ENCODE assay signal across 19 cellular contexts in the genomic region with DNA sequence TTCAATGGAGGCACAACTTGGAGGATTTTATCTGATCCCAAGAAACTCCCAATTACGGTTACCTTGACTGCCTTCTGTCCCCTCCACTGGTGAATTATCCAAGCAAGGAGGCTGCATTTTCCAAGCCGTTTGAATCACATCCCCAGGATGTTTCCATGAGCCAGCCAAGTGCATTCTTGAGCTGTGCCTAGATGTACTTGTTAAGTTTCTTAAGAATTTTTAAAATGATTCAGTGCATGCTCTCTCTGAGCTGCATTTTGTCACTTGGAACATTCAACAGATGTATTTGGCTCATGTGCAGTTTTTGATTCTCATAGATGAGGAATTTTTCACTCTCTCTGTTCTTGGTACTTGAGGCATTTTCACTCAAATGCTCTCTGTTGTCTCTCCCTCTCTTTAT.
DNase-seq lines count a peak whose midpoint lies in the region; ATAC-seq and TF ChIP-seq lines count a peak whose summit lies in the region.
"Had no signal": no experiment of that assay in that cellular context is flagged by ENCODE, and none has a peak within 500 bp of the region (broad histone marks: within the 10 kb centered on the region; RNA-seq: fewer than 3 reads in every experiment).

No MANE protein-coding gene starts in this region.

- H3K4me2 ChIP-seq in GM23248 (ENCODE audit: unreplicated experiment), result no peak overlapping the region
- no peak overlapping the region for H3K4me2 ChIP-seq in mesenchymal stem cell (ENCODE audit: low read length, poor library complexity, severe bottlenecking)

- H2AFZ ChIP-seq in GM23248 (no peak overlapping the region), mesenchymal stem cell (ENCODE audit: low read depth, low read length) (no peak overlapping the region)

- peaks cover 3% of the 10 kb centered on the region for H3K9me3 Mint-ChIP-seq in activated naive CD8-positive, alpha-beta T cell treated with anti-CD3 and anti-CD28 coated beads for 36 hours

- H3K36me3 Mint-ChIP-seq in activated naive CD8-positive, alpha-beta T cell treated with anti-CD3 and anti-CD28 coated beads for 36 hours, result no peaks in the 10 kb centered on the region
- H3K36me3 Mint-ChIP-seq: activated naive CD4-positive, alpha-beta T cell treated with anti-CD3 and anti-CD28 coated beads, Interleukin-2, amount 10 ng/mL, durations not matched to agents 7 days and 5 days; mesothelial cell of epicardium had no signal

- H3K14ac ChIP-seq in mesenchymal stem cell (ENCODE audit: low read length in 2 of 2), result no peak overlapping the region

- H3K27ac Mint-ChIP-seq in activated naive CD8-positive, alpha-beta T cell treated with anti-CD3 and anti-CD28 coated beads for 36 hours, result no peak overlapping the region
- H3K27ac Mint-ChIP-seq: activated naive CD4-positive, alpha-beta T cell treated with anti-CD3 and anti-CD28 coated beads, Interleukin-2, amount 10 ng/mL, durations not matched to agents 7 days and 5 days; mesothelial cell of epicardium had no signal

- H4K8ac ChIP-seq in mesenchymal stem cell (ENCODE audit: low read length), result no peak overlapping the region

- no peak overlapping the region for H3K4ac ChIP-seq in mesenchymal stem cell (ENCODE audit: low read depth in 1 of 2, low read length in 2 of 2)

- no peak overlapping the region for H2BK15ac ChIP-seq in mesenchymal stem cell (ENCODE audit: low read depth, poor library complexity, severe bottlenecking)

- H3K36me3 ChIP-seq in GM23248 (ENCODE audit: low read depth) (no peaks in the 10 kb centered on the region), mesenchymal stem cell (ENCODE audit: control insufficient read depth in 1 of 2, insufficient read depth in 2 of 2, low read depth in 1 of 2, low read length in 2 of 2) (no peaks in the 10 kb centered on the region)
- H3K36me3 ChIP-seq: breast epithelium had no signal

- no peak overlapping the region for H2BK120ac ChIP-seq in mesenchymal stem cell (ENCODE audit: low read depth, low read length)

- H3K79me2 ChIP-seq in GM23248 (ENCODE audit: insufficient read depth), result no peaks in the 10 kb centered on the region

- no peaks in the 10 kb centered on the region for H3F3A ChIP-seq in GM23248 (ENCODE audit: insufficient read depth)

- H3K4me3 Mint-ChIP-seq in activated naive CD8-positive, alpha-beta T cell treated with anti-CD3 and anti-CD28 coated beads for 36 hours, result no peak overlapping the region
- H3K4me3 Mint-ChIP-seq: activated naive CD4-positive, alpha-beta T cell treated with anti-CD3 and anti-CD28 coated beads, Interleukin-2, amount 10 ng/mL, durations not matched to agents 7 days and 5 days; mesothelial cell of epicardium; neural crest cell had no signal

- 0 to 2% methylated on average over 2 of the region's 2 CpGs for WGBS in GM23248 (ENCODE audit: low coverage in 1 of 2, low lambda C conversion rate in 2 of 2, missing lambda C conversion rate in 2 of 2), 2 experiments
- WGBS in mesenchymal stem cell, result 77% methylated on average over 2 of the region's 2 CpGs

- H3K4me1 ChIP-seq in GM23248 (ENCODE audit: insufficient read depth) (no peaks in the 10 kb centered on the region), mesenchymal stem cell (ENCODE audit: control insufficient read depth, insufficient read depth, low read depth, low read length) (no peaks in the 10 kb centered on the region)
- H3K4me1 ChIP-seq: breast epithelium had no signal

- H3K27ac ChIP-seq in GM23248 (no peak overlapping the region), mesenchymal stem cell (ENCODE audit: low read length, poor library complexity, severe bottlenecking) (no peak overlapping the region)
- H3K27ac ChIP-seq: breast epithelium, epithelial cell of prostate had no signal

- no peak overlapping the region for H3K23ac ChIP-seq in mesenchymal stem cell (ENCODE audit: low read length in 2 of 2)

- no peaks in the 10 kb centered on the region for H3K4me1 Mint-ChIP-seq in activated naive CD8-positive, alpha-beta T cell treated with anti-CD3 and anti-CD28 coated beads for 36 hours
- H3K4me1 Mint-ChIP-seq: activated naive CD4-positive, alpha-beta T cell treated with anti-CD3 and anti-CD28 coated beads, Interleukin-2, amount 10 ng/mL, durations not matched to agents 7 days and 5 days; mesothelial cell of epicardium; neural crest cell had no signal

- H3K4me3 ChIP-seq in GM23248 (no peak overlapping the region), choroid plexus epithelial cell (ENCODE audit: low read depth, low read length) (no peak overlapping the region), mesenchymal stem cell (ENCODE audit: insufficient read depth in 1 of 2, low read depth in 1 of 2, low read length in 2 of 2) (no peak overlapping the region)
- H3K4me3 ChIP-seq: breast epithelium had no signal

- H3K9me3 ChIP-seq in GM23248 (ENCODE audit: low read depth) (no peaks in the 10 kb centered on the region), mesenchymal stem cell (ENCODE audit: control insufficient read depth, low read length) (no peaks in the 10 kb centered on the region)
- H3K9me3 ChIP-seq: breast epithelium had no signal

- H2AK5ac ChIP-seq in mesenchymal stem cell (ENCODE audit: low read length, severe bottlenecking), result no peak overlapping the region

- no peaks in the 10 kb centered on the region for H3K27me3 Mint-ChIP-seq in activated naive CD8-positive, alpha-beta T cell treated with anti-CD3 and anti-CD28 coated beads for 36 hours
- H3K27me3 Mint-ChIP-seq: activated naive CD4-positive, alpha-beta T cell treated with anti-CD3 and anti-CD28 coated beads, Interleukin-2, amount 10 ng/mL, durations not matched to agents 7 days and 5 days had no signal

- H3K27me3 ChIP-seq in GM23248 (replicated peaks; ENCODE audit: insufficient read depth), result no peaks in the 10 kb centered on the region
- H3K27me3 ChIP-seq in mesenchymal stem cell (ENCODE audit: control insufficient read depth in 1 of 2, insufficient read depth in 1 of 2, low read length in 2 of 2), result no peaks in the 10 kb centered on the region
- H3K27me3 ChIP-seq: breast epithelium had no signal

- H3K9ac ChIP-seq in GM23248 (no peak overlapping the region), mesenchymal stem cell (ENCODE audit: low read length) (no peak overlapping the region)

- no peak overlapping the region for H2BK12ac ChIP-seq in mesenchymal stem cell (ENCODE audit: low read length in 2 of 2)

- no peak overlapping the region for H3K18ac ChIP-seq in mesenchymal stem cell (ENCODE audit: low read depth in 1 of 2, low read length in 2 of 2)

- ATAC-seq in HG03457 (IDR thresholded peaks at IDR 0.05; ENCODE audit: unreplicated experiment), result no peak

- no peaks in the 10 kb centered on the region for H4K20me1 ChIP-seq in GM23248 (ENCODE audit: insufficient read depth)

- H3K79me1 ChIP-seq in mesenchymal stem cell (replicated peaks; ENCODE audit: low read length, poor library complexity, severe bottlenecking), result no peaks in the 10 kb centered on the region

- peak; percentile 40 for DNase-seq in GM23248
- DNase-seq in choroid plexus epithelial cell (ENCODE audit: low read depth), result peak; percentile 24
- peak; percentile 20 for DNase-seq in mesenchymal stem cell
- DNase-seq in kidney tubule cell (ENCODE audit: low spot score), result no peak
- no peak for DNase-seq in activated naive CD8-positive, alpha-beta T cell treated with anti-CD3 and anti-CD28 coated beads for 36 hours
- no peak for DNase-seq in NCI-H510A treated with DMSO at 0.1 percent for 48 hours (lab: John Stamatoyannopoulos, UW)
- DNase-seq: activated CD4-positive, alpha-beta T cell treated with anti-CD3 and anti-CD28 coated beads, Interleukin-2, amount 50 U/mL, for 4 hours; activated naive CD4-positive, alpha-beta T cell treated with anti-CD3 and anti-CD28 coated beads, Interleukin-2, amount 10 ng/mL, durations not matched to agents 7 days and 5 days; C1 segment of cervical spinal cord; NCI-H1436; NCI-H2171; Right ventricle myocardium superior; stimulated activated naive CD4-positive, alpha-beta T cell; T-helper 1 cell had no signal

- no peak overlapping the region for H2BK5ac ChIP-seq in mesenchymal stem cell (ENCODE audit: low read depth, low read length, poor library complexity, severe bottlenecking)

- in situ Hi-C loops in GM23248 (cut with MboI), result no loop called here

- no peak overlapping the region for H4K91ac ChIP-seq in mesenchymal stem cell (ENCODE audit: low read length)

- no peaks in the 10 kb centered on the region for H3K9me2 ChIP-seq in GM23248 (ENCODE audit: insufficient read depth)

- no peak for TF ChIP-seq CTCF in choroid plexus epithelial cell (conservative IDR thresholded peaks at IDR 0.05; ENCODE audit: low read depth, low read length)

Comparison
In these comparisons a context has a peak if more than half of its experiments do, and no peak if none do; other contexts are left out.
1. DNase-seq: peak in GM23248 (single experiment), choroid plexus epithelial cell (single experiment) and mesenchymal stem cell (single experiment); none in kidney tubule cell (single experiment), activated naive CD8-positive, alpha-beta T cell treated with anti-CD3 and anti-CD28 coated beads for 36 hours (single experiment) and NCI-H510A treated with DMSO at 0.1 percent for 48 hours (single experiment).